12 cellular contexts compared by ENCODE assay signal in genomic region chr10:32943854-32944661, GRCh38. TPM values are rescaled to one million over a fixed set of nuclear protein-coding genes. Genes with fewer than 3 reads are reported as not detected.
DNase-seq lines count a peak whose midpoint lies in the region; ATAC-seq and TF ChIP-seq lines count a peak whose summit lies in the region.
"Had no signal": no experiment of that assay in that cellular context is flagged by ENCODE, and none has a peak within 500 bp of the region (broad histone marks: within the 10 kb centered on the region; RNA-seq: fewer than 3 reads in every experiment).

No MANE protein-coding gene starts in this region.

- no peaks in the 10 kb centered on the region for H3K27me3 ChIP-seq in Panc1 (ENCODE audit: control insufficient read depth, insufficient read depth, low read length)
- H3K27me3 ChIP-seq in osteoblast (ENCODE audit: insufficient read depth, low read length) = no peaks in the 10 kb centered on the region

- H3K4me3 ChIP-seq in Panc1 (ENCODE audit: low read depth in 2 of 2, low read length in 2 of 2) = peak overlapping the region; percentile 4 to 28; a peak in 3 of 4 replicates
- no peak overlapping the region for H3K4me3 ChIP-seq in osteoblast (ENCODE audit: insufficient read depth, low read length)

- H3K4me2 ChIP-seq in osteoblast (ENCODE audit: insufficient read depth, low read length) = no peak overlapping the region

- H3K9me3 Mint-ChIP-seq in activated naive CD4-positive, alpha-beta T cell treated with anti-CD3 and anti-CD28 coated beads, Interleukin-2, amount 50 U/mL, for 72 hours = no peaks in the 10 kb centered on the region

- no peaks in the 10 kb centered on the region for H3K9me3 ChIP-seq in Panc1 (ENCODE audit: control insufficient read depth, insufficient read depth, low read depth, low read length)
- no peaks in the 10 kb centered on the region for H3K9me3 ChIP-seq in osteoblast (ENCODE audit: low read depth, low read length)

- H3K36me3 ChIP-seq in Panc1 (ENCODE audit: control insufficient read depth, insufficient read depth, low read length) (no peaks in the 10 kb centered on the region), osteoblast (ENCODE audit: insufficient read depth, low read length) (peaks cover 21% of the 10 kb centered on the region)

- TF ChIP-seq CTCF in Panc1 (IDR thresholded peaks at IDR 0.05) (no peak), osteoblast (IDR thresholded peaks at IDR 0.05; ENCODE audit: extremely low read depth, low read depth, low read length) (no peak), GM10266 (IDR thresholded peaks at IDR 0.05; ENCODE audit: control insufficient read depth, insufficient read depth, low read depth, missing control alignments) (no peak)

- H4K20me1 ChIP-seq in osteoblast (ENCODE audit: insufficient read depth, low read length) = peaks cover 91% of the 10 kb centered on the region

- no peak for DNase-seq in Panc1 (ENCODE audit: low read depth, low spot score)
- peak; percentile 53 for DNase-seq in Right ventricle myocardium inferior (ENCODE audit: missing footprints)
- DNase-seq in osteoblast (ENCODE audit: insufficient read length, low spot score, missing footprints) = no peak
- no peak for DNase-seq in activated naive CD4-positive, alpha-beta T cell treated with anti-CD3 and anti-CD28 coated beads, Interleukin-2, amount 50 U/mL, for 72 hours (ENCODE audit: low spot score in 2 of 2)
- no peak for DNase-seq in GM10266 (ENCODE audit: extremely low spot score)
- DNase-seq in Kasumi-1 (lab: John Stamatoyannopoulos, UW) = no peak
- no peak for DNase-seq in 8988T
- DNase-seq: activated CD4-positive, alpha-beta T cell treated with anti-CD3 and anti-CD28 coated beads, Interleukin-2, amount 10 ng/mL, durations not matched to agents 7 days and 5 days; GOT3; NCI-H774; substantia nigra had no signal

- H3K79me2 ChIP-seq in osteoblast (ENCODE audit: insufficient read depth, low read length) = peaks cover 100% of the 10 kb centered on the region

- in situ Hi-C loops in Panc1 (cut with HindIII; ENCODE audit: low pct_unique_long_range_greater_than_20kb, low sequenced_read_pairs) = no loop called here

- H2AFZ ChIP-seq in osteoblast (ENCODE audit: low read length) = no peak overlapping the region

- peak overlapping the region in 1 of 2 donors; percentile 70 for H3K27ac Mint-ChIP-seq in activated naive CD4-positive, alpha-beta T cell treated with anti-CD3 and anti-CD28 coated beads, Interleukin-2, amount 50 U/mL, for 72 hours
- H3K27ac Mint-ChIP-seq: activated CD4-positive, alpha-beta T cell treated with anti-CD3 and anti-CD28 coated beads, Interleukin-2, amount 10 ng/mL, durations not matched to agents 7 days and 5 days had no signal

- ATAC-seq in GM18499 (IDR thresholded peaks at IDR 0.05; ENCODE audit: insufficient read depth, unreplicated experiment) (peak; percentile 5), Panc1 (peak; percentile 78), Right ventricle myocardium inferior (peak; percentile 17)
- ATAC-seq in activated naive CD4-positive, alpha-beta T cell treated with anti-CD3 and anti-CD28 coated beads, Interleukin-2, amount 50 U/mL, for 72 hours = no peak

- CTCF ChIA-PET in Panc1 (lab: Charles Lee) = no interaction called here

- H3K4me1 ChIP-seq in Panc1 (ENCODE audit: control insufficient read depth, insufficient read depth, low read length) (peaks cover 93% of the 10 kb centered on the region), osteoblast (ENCODE audit: insufficient read depth, low read length) (peaks cover 69% of the 10 kb centered on the region)

- H3K27ac ChIP-seq in Panc1 (ENCODE audit: low read length) (peak overlapping the region; percentile 100), osteoblast (ENCODE audit: low read depth, low read length) (peak overlapping the region; percentile 40)

- no TSS peak for BruUV-seq in Panc1 (replicated peaks; lab: Mats Ljungman, UMichigan)

- H3K36me3 Mint-ChIP-seq in activated naive CD4-positive, alpha-beta T cell treated with anti-CD3 and anti-CD28 coated beads, Interleukin-2, amount 50 U/mL, for 72 hours = no peaks in the 10 kb centered on the region

- POLR2A ChIA-PET in Panc1 (lab: Charles Lee) = interaction anchor here (0.9 kb wide), 2 partner anchors 13 to 15 kb away, joined by 3 to 4 read pairs; no protein-coding TSS in a partner anchor

- intact Hi-C loops in Panc1 (cut with micrococcal nuclease; ENCODE audit: unreplicated experiment) = no loop called here
- intact Hi-C loops in Right ventricle myocardium inferior (cut with DNase I) = no loop called here

RNA-seq across cellular contexts. Expression of gene ITGB1, which starts 14.0 kb away (rescaled TPM):
- 803 TPM for total RNA-seq in Panc1 (2021; ENCODE audit: unreplicated experiment)
- 484 TPM for polyA plus RNA-seq in Panc1 (2012; ENCODE audit: insufficient read length)
- 583 TPM for total RNA-seq in Right ventricle myocardium inferior
- 1,572 and 1,742 TPM in 2 replicates for total RNA-seq in osteoblast
- 10 to 100 TPM; 37.4 to 74.7 TPM for total RNA-seq in activated naive CD4-positive, alpha-beta T cell treated with anti-CD3 and anti-CD28 coated beads, Interleukin-2, amount 50 U/mL, for 72 hours

Comparison
In these comparisons a context has a peak if more than half of its experiments do, and no peak if none do; other contexts are left out.
1. ATAC-seq: peak in GM18499 (single experiment), Panc1 (single experiment) and Right ventricle myocardium inferior (single experiment); none in activated naive CD4-positive, alpha-beta T cell treated with anti-CD3 and anti-CD28 coated beads, Interleukin-2, amount 50 U/mL, for 72 hours (0 of 2).